In genomic region chr18:32372381-32373061, GRCh38 we compare ENCODE assay signal across 10 cellular contexts.
DNase-seq lines count a peak whose midpoint lies in the region; ATAC-seq and TF ChIP-seq lines count a peak whose summit lies in the region.
"Had no signal": no experiment of that assay in that cellular context is flagged by ENCODE, and none has a peak within 500 bp of the region (broad histone marks: within the 10 kb centered on the region; RNA-seq: fewer than 3 reads in every experiment).

No MANE protein-coding gene starts in this region.

- H3K27me3 ChIP-seq in PC-3 (ENCODE audit: low read length) (no peaks in the 10 kb centered on the region), kidney epithelial cell (ENCODE audit: control insufficient read depth, insufficient read depth, low read length) (no peaks in the 10 kb centered on the region), transverse colon (no peaks in the 10 kb centered on the region)

- peaks cover 31% of the 10 kb centered on the region for H3K4me1 ChIP-seq in PC-3 (ENCODE audit: insufficient read depth, low read length)
- H3K4me1 ChIP-seq in transverse colon, result peaks cover 15 to 62% (median 34%) of the 10 kb centered on the region in 4 donors

- peak overlapping the region; percentile 87 for H3K27ac ChIP-seq in PC-3 (ENCODE audit: low read length)
- H3K27ac ChIP-seq in transverse colon, result peak overlapping the region; percentile 84 to 85 (median 84)

- TSS peak; percentile 61 for BruUV-seq in PC-3 (replicated peaks; lab: Mats Ljungman, UMichigan)

- H3K9ac ChIP-seq in PC-3 (ENCODE audit: low read length), result peak overlapping the region; percentile 47

- H3K27me3 Mint-ChIP-seq in activated T-helper 1 cell treated with anti-CD3 and anti-CD28 coated beads, Interleukin-12 subunit alpha, Interleukin-12 subunit beta, Interleukin-2, Interleukin-4 antibody, amounts not matched to agents 30 ng/mL and 10 ng/mL and 1 ng/mL, durations not matched to agents 14 hours and 24 hours and 36 hours (ENCODE audit: insufficient read depth), result peaks cover 2% of the 10 kb centered on the region

- no peak overlapping the region; the same call in 1 of the 2 replicates for H3K4me3 ChIP-seq in PC-3 (ENCODE audit: low read length)
- no peak overlapping the region for H3K4me3 ChIP-seq in kidney epithelial cell (ENCODE audit: low read depth, low read length)
- H3K4me3 ChIP-seq in transverse colon, result no peak overlapping the region

- TF ChIP-seq EP300 in transverse colon (IDR thresholded peaks at IDR 0.05; ENCODE audit: low read depth), result peak; percentile 73

- H4K20me1 ChIP-seq in PC-3 (ENCODE audit: low read length), result no peaks in the 10 kb centered on the region

- H3K4me1 Mint-ChIP-seq in activated T-helper 1 cell treated with anti-CD3 and anti-CD28 coated beads, Interleukin-12 subunit alpha, Interleukin-12 subunit beta, Interleukin-2, Interleukin-4 antibody, amounts not matched to agents 30 ng/mL and 10 ng/mL and 1 ng/mL, durations not matched to agents 14 hours and 24 hours and 36 hours (ENCODE audit: low read depth), result no peaks in the 10 kb centered on the region
- H3K4me1 Mint-ChIP-seq: naive thymus-derived CD8-positive, alpha-beta T cell had no signal

- no peak for TF ChIP-seq CTCF in PC-3 (conservative IDR thresholded peaks at IDR 0.05; ENCODE audit: low read depth, low read length)
- TF ChIP-seq CTCF in kidney epithelial cell (IDR thresholded peaks at IDR 0.05; ENCODE audit: insufficient read depth, low read length, poor library complexity, severe bottlenecking), result no peak
- no peak for TF ChIP-seq CTCF in transverse colon (IDR thresholded peaks at IDR 0.05)

- TF ChIP-seq POLR2A in transverse colon (IDR thresholded peaks at IDR 0.05), result no peak

- H3K4me2 ChIP-seq in PC-3 (ENCODE audit: low read length), result peak overlapping the region; percentile 64; the same call in 1 of the 2 replicates

- no peak overlapping the region for H3K4me3 Mint-ChIP-seq in activated T-helper 1 cell treated with anti-CD3 and anti-CD28 coated beads, Interleukin-12 subunit alpha, Interleukin-12 subunit beta, Interleukin-2, Interleukin-4 antibody, amounts not matched to agents 30 ng/mL and 10 ng/mL and 1 ng/mL, durations not matched to agents 14 hours and 24 hours and 36 hours
- H3K4me3 Mint-ChIP-seq: naive thymus-derived CD8-positive, alpha-beta T cell had no signal

- no peaks in the 10 kb centered on the region for H3K36me3 ChIP-seq in PC-3 (ENCODE audit: low read depth, low read length)
- no peaks in the 10 kb centered on the region for H3K36me3 ChIP-seq in kidney epithelial cell (ENCODE audit: control insufficient read depth, insufficient read depth, low read length)
- no peaks in the 10 kb centered on the region for H3K36me3 ChIP-seq in transverse colon

- no peaks in the 10 kb centered on the region for H3K9me3 ChIP-seq in PC-3 (ENCODE audit: low read length)
- no peaks in the 10 kb centered on the region for H3K9me3 ChIP-seq in transverse colon

- no peaks in the 10 kb centered on the region for H3K9me2 ChIP-seq in PC-3 (replicated peaks; ENCODE audit: low read length)

- H3F3A ChIP-seq in PC-3 (ENCODE audit: low read length, unreplicated experiment), result no peaks in the 10 kb centered on the region

- peak; percentile 84 for ATAC-seq in PC-3
- ATAC-seq in HG03039 (IDR thresholded peaks at IDR 0.05; ENCODE audit: unreplicated experiment), result no peak
- ATAC-seq: naive thymus-derived CD8-positive, alpha-beta T cell had no signal

- H2AFZ ChIP-seq in PC-3 (ENCODE audit: low read length), result no peak overlapping the region

- H3K27ac Mint-ChIP-seq in activated T-helper 1 cell treated with anti-CD3 and anti-CD28 coated beads, Interleukin-12 subunit alpha, Interleukin-12 subunit beta, Interleukin-2, Interleukin-4 antibody, amounts not matched to agents 30 ng/mL and 10 ng/mL and 1 ng/mL, durations not matched to agents 14 hours and 24 hours and 36 hours, result no peak overlapping the region
- H3K27ac Mint-ChIP-seq: naive thymus-derived CD8-positive, alpha-beta T cell had no signal

- POLR2A ChIA-PET in PC-3 (lab: Charles Lee; ENCODE audit: unreplicated experiment), result interaction anchor here (1.0 kb wide), 1 partner anchor 11 kb away, joined by 4 read pairs; no protein-coding TSS in a partner anchor

- in situ Hi-C loops in transverse colon (cut with MboI; ENCODE audit: low pct_ligation_motif_present in 1 of 4, low pct_unique_long_range_greater_than_20kb in 1 of 4, low sequenced_read_pairs in 3 of 4), result loop anchor here in 1 of 4 donors (25.0 kb wide), 1 partner anchor 90 kb away; the partner anchor contains the start of gene GAREM1

- WGBS in transverse colon (ENCODE audit: low coverage in 1 of 2), 2 donors, result 42 to 44% methylated on average over 3 of the region's 3 CpGs

- H3K36me3 Mint-ChIP-seq in activated T-helper 1 cell treated with anti-CD3 and anti-CD28 coated beads, Interleukin-12 subunit alpha, Interleukin-12 subunit beta, Interleukin-2, Interleukin-4 antibody, amounts not matched to agents 30 ng/mL and 10 ng/mL and 1 ng/mL, durations not matched to agents 14 hours and 24 hours and 36 hours (ENCODE audit: low read depth), result no peaks in the 10 kb centered on the region
- H3K36me3 Mint-ChIP-seq: naive thymus-derived CD8-positive, alpha-beta T cell had no signal

- DNase-seq in LHCN-M2 (ENCODE audit: low read depth) (peak; percentile 12), PC-3 (peak; percentile 86), kidney epithelial cell (ENCODE audit: low read depth) (peak; percentile 21), transverse colon (peak; percentile 74), NCI-H2081 treated with DMSO at 0.1 percent for 48 hours (lab: John Stamatoyannopoulos, UW) (no peak), NOMO-1 treated with DMSO at 0.1 percent for 48 hours (lab: John Stamatoyannopoulos, UW; ENCODE audit: unreplicated experiment) (no peak)
- no peak for DNase-seq in activated T-helper 1 cell treated with anti-CD3 and anti-CD28 coated beads, Interleukin-12 subunit alpha, Interleukin-12 subunit beta, Interleukin-2, Interleukin-4 antibody, amounts not matched to agents 30 ng/mL and 10 ng/mL and 1 ng/mL, durations not matched to agents 14 hours and 24 hours and 36 hours (ENCODE audit: low spot score)
- DNase-seq: Kasumi-1; naive thymus-derived CD8-positive, alpha-beta T cell had no signal

- H3K9me3 Mint-ChIP-seq in activated T-helper 1 cell treated with anti-CD3 and anti-CD28 coated beads, Interleukin-12 subunit alpha, Interleukin-12 subunit beta, Interleukin-2, Interleukin-4 antibody, amounts not matched to agents 30 ng/mL and 10 ng/mL and 1 ng/mL, durations not matched to agents 14 hours and 24 hours and 36 hours, result no peaks in the 10 kb centered on the region
- H3K9me3 Mint-ChIP-seq: naive thymus-derived CD8-positive, alpha-beta T cell had no signal

- no peaks in the 10 kb centered on the region for H3K79me2 ChIP-seq in PC-3 (ENCODE audit: low read length)

- CTCF ChIA-PET in PC-3 (lab: Charles Lee), result interaction anchor here (1.0 to 3.0 kb wide), 3 partner anchors 10 to 101 kb away, joined by 3 to 24 read pairs (median 4); partner anchors contain the start of gene GAREM1

- intact Hi-C loops in PC-3 (cut with micrococcal nuclease), result loop anchor here (1.0 to 5.0 kb wide), 6 partner anchors 11 to 101 kb away; partner anchors contain the start of gene GAREM1
- intact Hi-C loops in transverse colon (cut with DNase I; ENCODE audit: low total_unique reads), result no loop called here
- intact Hi-C loops in activated T-helper 1 cell treated with anti-CD3 and anti-CD28 coated beads, Interleukin-12 subunit alpha, Interleukin-12 subunit beta, Interleukin-2, Interleukin-4 antibody, amounts not matched to agents 30 ng/mL and 10 ng/mL and 1 ng/mL, durations not matched to agents 14 hours and 24 hours and 36 hours (cut with micrococcal nuclease), result no loop called here

Comparison
In these comparisons a context has a peak if more than half of its experiments do, and no peak if none do; other contexts are left out.
1. DNase-seq: peak in LHCN-M2 (single experiment), PC-3 (single experiment), kidney epithelial cell (single experiment) and transverse colon (single experiment); none in activated T-helper 1 cell treated with anti-CD3 and anti-CD28 coated beads, Interleukin-12 subunit alpha, Interleukin-12 subunit beta, Interleukin-2, Interleukin-4 antibody, amounts not matched to agents 30 ng/mL and 10 ng/mL and 1 ng/mL, durations not matched to agents 14 hours and 24 hours and 36 hours (single experiment), NCI-H2081 treated with DMSO at 0.1 percent for 48 hours (single experiment) and NOMO-1 treated with DMSO at 0.1 percent for 48 hours (single experiment).